In genomic region chr20:62793757-62794006, GRCh38 we compare ENCODE assay signal across 8 cellular contexts. TPM values are rescaled to one million over a fixed set of nuclear protein-coding genes. Genes with fewer than 3 reads are reported as not detected.
DNase-seq lines count a peak whose midpoint lies in the region; ATAC-seq and TF ChIP-seq lines count a peak whose summit lies in the region.

No MANE protein-coding gene starts in this region.

- CTCF ChIA-PET in Panc1 (lab: Charles Lee), result interaction anchor here (1.0 to 1.3 kb wide), 4 partner anchors 14 to 168 kb away, joined by 3 to 8 read pairs (median 5); no protein-coding TSS in a partner anchor

- H3K4me1 ChIP-seq in Panc1 (ENCODE audit: control insufficient read depth, insufficient read depth, low read length), result peaks cover 22% of the 10 kb centered on the region

- H3K36me3 ChIP-seq in GM06990 (ENCODE audit: control insufficient read depth, insufficient read depth, low read length) (peaks cover 2% of the 10 kb centered on the region), Panc1 (ENCODE audit: control insufficient read depth, insufficient read depth, low read length) (peaks cover 3% of the 10 kb centered on the region; the same call in 1 of the 2 replicates)

- no peak for TF ChIP-seq CTCF in GM06990 (IDR thresholded peaks at IDR 0.05; ENCODE audit: insufficient read depth, low read length, poor library complexity, severe bottlenecking)
- no peak for TF ChIP-seq CTCF in Panc1 (IDR thresholded peaks at IDR 0.05)
- no peak for TF ChIP-seq CTCF in epithelial cell of proximal tubule (conservative IDR thresholded peaks at IDR 0.05; ENCODE audit: low read depth, low read length)
- no peak for TF ChIP-seq CTCF in retinal pigment epithelial cell (conservative IDR thresholded peaks at IDR 0.05; ENCODE audit: low read depth, low read length)

- no peaks in the 10 kb centered on the region for H3K9me3 ChIP-seq in Panc1 (ENCODE audit: control insufficient read depth, insufficient read depth, low read depth, low read length)

- peak overlapping the region; percentile 87 for H3K27ac ChIP-seq in Panc1 (ENCODE audit: low read length)

- H3K4me3 ChIP-seq in GM06990 (replicated peaks; ENCODE audit: low read depth, low read length), result peak overlapping the region; percentile 47
- H3K4me3 ChIP-seq in Panc1 (ENCODE audit: low read depth in 2 of 2, low read length in 2 of 2), result peak overlapping the region; percentile 29 to 53
- H3K4me3 ChIP-seq in epithelial cell of proximal tubule (ENCODE audit: low read depth, low read length), result peak overlapping the region; percentile 51
- peak overlapping the region; percentile 32 for H3K4me3 ChIP-seq in retinal pigment epithelial cell (ENCODE audit: low read length)

- POLR2A ChIA-PET in Panc1 (lab: Charles Lee), result interaction anchor here (0.9 kb wide), 1 partner anchor 9 kb away, joined by 9 read pairs; no protein-coding TSS in a partner anchor

- no TSS peak for BruUV-seq in Panc1 (replicated peaks; lab: Mats Ljungman, UMichigan)

- ATAC-seq in Panc1 (peak; percentile 30; the same call in 1 of the 2 replicates), HG03460 (IDR thresholded peaks at IDR 0.05; ENCODE audit: unreplicated experiment) (no peak), GM21526 (IDR thresholded peaks at IDR 0.05; ENCODE audit: low FRiP score, unreplicated experiment) (no peak)

- DNase-seq in GM06990 (ENCODE audit: extremely low read depth, insufficient read length) (no peak), Panc1 (ENCODE audit: low read depth, low spot score) (no peak), epithelial cell of proximal tubule (ENCODE audit: low read depth) (no peak), retinal pigment epithelial cell (ENCODE audit: low read depth) (no peak), DMS 273 treated with DMSO at 0.1 percent for 48 hours (lab: John Stamatoyannopoulos, UW) (no peak), ureter (ENCODE audit: low spot score) (no peak)

- in situ Hi-C loops in Panc1 (cut with HindIII; ENCODE audit: low pct_unique_long_range_greater_than_20kb, low sequenced_read_pairs), result no loop called here

- intact Hi-C loops in Panc1 (cut with micrococcal nuclease; ENCODE audit: unreplicated experiment), result loop anchor here (10.0 kb wide), 1 partner anchor 319 kb away; the partner anchor contains the start of gene GATA5

- H3K27me3 ChIP-seq in GM06990 (replicated peaks; ENCODE audit: control insufficient read depth, insufficient read depth, low read length) (no peaks in the 10 kb centered on the region), Panc1 (ENCODE audit: control insufficient read depth, insufficient read depth, low read length) (no peaks in the 10 kb centered on the region)

RNA-seq across cellular contexts. Expression of gene MRGBP, which starts 2.6 kb away (rescaled TPM):
- total RNA-seq in Panc1 (2021; ENCODE audit: unreplicated experiment) (49.9 TPM), epithelial cell of proximal tubule (14.6 and 23.4 TPM in 2 replicates), ureter (6.3 TPM)
- polyA plus RNA-seq in Panc1 (2012; ENCODE audit: insufficient read length), result 46.9 TPM

RNA-seq across cellular contexts. Expression of gene OGFR, which starts 11.0 kb away (rescaled TPM):
- total RNA-seq in Panc1 (2021; ENCODE audit: unreplicated experiment) (47.3 TPM), epithelial cell of proximal tubule (57.6 and 61.1 TPM in 2 replicates), ureter (42.0 TPM)
- 60.2 TPM for polyA plus RNA-seq in Panc1 (2012; ENCODE audit: insufficient read length)

RNA-seq across cellular contexts. Expression of gene COL9A3, which starts 23.2 kb away (rescaled TPM):
- total RNA-seq in Panc1 (2021; ENCODE audit: unreplicated experiment), result 46.6 TPM
- polyA plus RNA-seq in Panc1 (2012; ENCODE audit: insufficient read length), result 53.7 TPM
- 2.8 and 4.6 TPM in 2 replicates for total RNA-seq in epithelial cell of proximal tubule
- 5.1 TPM for total RNA-seq in ureter
